1 cellular context compared by ENCODE assay signal in the genomic region with DNA sequence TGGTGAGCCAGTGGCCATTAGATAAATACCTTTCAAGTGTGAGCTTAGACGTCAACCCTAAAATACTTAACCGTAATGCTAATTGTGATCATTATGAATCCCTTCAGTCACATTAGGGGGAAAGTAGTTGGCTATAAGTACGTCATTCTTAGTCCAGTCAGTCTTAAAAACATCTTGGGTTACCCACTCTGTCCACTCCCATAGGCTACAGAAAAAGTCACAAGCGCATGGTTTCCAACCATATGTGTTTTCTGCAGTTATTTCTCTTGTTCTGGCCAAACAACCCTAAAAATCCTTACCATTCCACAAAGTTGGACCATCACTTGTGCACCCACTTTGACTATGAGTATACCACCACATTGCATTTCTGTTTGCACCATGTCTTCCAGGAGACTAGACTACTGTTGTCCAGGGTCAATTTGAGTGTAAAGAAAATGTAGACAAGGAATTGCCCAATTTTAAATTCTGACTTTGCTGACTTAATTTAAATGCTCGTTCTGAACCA.
TF ChIP-seq lines count a peak whose summit lies in the region.

No MANE protein-coding gene starts in this region.

TF ChIP-seq in GM12878, 131 proteins besides CTCF, POLR2A, EP300 and RAD21 (continued from another document):
- TF ChIP-seq GATAD2B (conservative IDR thresholded peaks at IDR 0.05; ENCODE audit: low read depth) (no peak), NFIC (IDR thresholded peaks at IDR 0.05; ENCODE audit: low read depth, low read length) (no peak)
